ENCODE assay signal across 14 cellular contexts in genomic region chr20:40744494-40745175, GRCh38.
"Had no signal": no experiment of that assay in that cellular context is flagged by ENCODE, and none has a peak within 500 bp of the region (broad histone marks: within the 10 kb centered on the region; RNA-seq: fewer than 3 reads in every experiment).

No MANE protein-coding gene starts in this region.

- H3K36me3 ChIP-seq: adrenal gland, transverse colon, vagina had no signal

- H3K4me3 ChIP-seq: adrenal gland, hepatocyte, mucosa of descending colon, transverse colon, vagina had no signal

- H3K4me1 Mint-ChIP-seq: activated CD4-positive, alpha-beta memory T cell treated with anti-CD3 and anti-CD28 coated beads, Interleukin-2, amount 10 ng/mL, durations not matched to agents 7 days and 5 days; activated naive CD4-positive, alpha-beta T cell treated with anti-CD3 and anti-CD28 coated beads, Interleukin-2, amount 50 U/mL, for 24 hours had no signal

- H3K4me3 Mint-ChIP-seq: activated CD4-positive, alpha-beta memory T cell treated with anti-CD3 and anti-CD28 coated beads, Interleukin-2, amount 10 ng/mL, durations not matched to agents 7 days and 5 days; activated naive CD4-positive, alpha-beta T cell treated with anti-CD3 and anti-CD28 coated beads, Interleukin-2, amount 50 U/mL, for 24 hours; naive thymus-derived CD8-positive, alpha-beta T cell; stimulated activated effector memory CD8-positive, alpha-beta T cell treated with anti-CD3 and anti-CD28 coated beads, Interleukin-12 subunit alpha, Interleukin-12 subunit beta, amount 100 ng/mL, for 72 hours had no signal

- ATAC-seq: left lobe of liver; mucosa of descending colon; naive thymus-derived CD8-positive, alpha-beta T cell; stimulated activated effector memory CD8-positive, alpha-beta T cell treated with anti-CD3 and anti-CD28 coated beads, Interleukin-12 subunit alpha, Interleukin-12 subunit beta, amount 100 ng/mL, for 72 hours had no signal

- H3K36me3 Mint-ChIP-seq: activated naive CD4-positive, alpha-beta T cell treated with anti-CD3 and anti-CD28 coated beads, Interleukin-2, amount 50 U/mL, for 24 hours; naive thymus-derived CD8-positive, alpha-beta T cell; stimulated activated effector memory CD8-positive, alpha-beta T cell treated with anti-CD3 and anti-CD28 coated beads, Interleukin-12 subunit alpha, Interleukin-12 subunit beta, amount 100 ng/mL, for 72 hours had no signal

- H3K27me3 ChIP-seq: vagina had no signal

- DNase-seq: activated CD4-positive, alpha-beta memory T cell treated with anti-CD3 and anti-CD28 coated beads, Interleukin-2, amount 10 ng/mL, durations not matched to agents 7 days and 5 days; activated CD8-positive, alpha-beta memory T cell treated with anti-CD3 and anti-CD28 coated beads, Interleukin-2, amount 50 U/mL, for 4 hours; activated effector memory CD4-positive, alpha-beta T cell treated with anti-CD3 and anti-CD28 coated beads, Interleukin-2, amount 50 U/mL, for 16 hours; activated T-cell treated with anti-CD3 and anti-CD28 coated beads, Interleukin-2, amount 50 U/mL, for 48 hours; adrenal gland; mucosa of descending colon; naive thymus-derived CD8-positive, alpha-beta T cell; transverse colon had no signal

- H3K27ac ChIP-seq: adrenal gland, hepatocyte, transverse colon, vagina, VCaP had no signal

- H3K79me2 ChIP-seq: hepatocyte had no signal

- H3K9me3 ChIP-seq: adrenal gland, mucosa of descending colon, transverse colon, vagina had no signal

- H3K4me1 ChIP-seq: adrenal gland, transverse colon had no signal

- H3K4me2 ChIP-seq: hepatocyte had no signal

- H3K9me3 Mint-ChIP-seq: activated CD4-positive, alpha-beta memory T cell treated with anti-CD3 and anti-CD28 coated beads, Interleukin-2, amount 10 ng/mL, durations not matched to agents 7 days and 5 days; activated naive CD4-positive, alpha-beta T cell treated with anti-CD3 and anti-CD28 coated beads, Interleukin-2, amount 50 U/mL, for 24 hours; naive thymus-derived CD8-positive, alpha-beta T cell; stimulated activated effector memory CD8-positive, alpha-beta T cell treated with anti-CD3 and anti-CD28 coated beads, Interleukin-12 subunit alpha, Interleukin-12 subunit beta, amount 100 ng/mL, for 72 hours had no signal

- H3K27ac Mint-ChIP-seq: activated CD4-positive, alpha-beta memory T cell treated with anti-CD3 and anti-CD28 coated beads, Interleukin-2, amount 10 ng/mL, durations not matched to agents 7 days and 5 days; activated naive CD4-positive, alpha-beta T cell treated with anti-CD3 and anti-CD28 coated beads, Interleukin-2, amount 50 U/mL, for 24 hours; naive thymus-derived CD8-positive, alpha-beta T cell; stimulated activated effector memory CD8-positive, alpha-beta T cell treated with anti-CD3 and anti-CD28 coated beads, Interleukin-12 subunit alpha, Interleukin-12 subunit beta, amount 100 ng/mL, for 72 hours had no signal
